Comparison of ENCODE assay signal across 18 cellular contexts in the genomic region with DNA sequence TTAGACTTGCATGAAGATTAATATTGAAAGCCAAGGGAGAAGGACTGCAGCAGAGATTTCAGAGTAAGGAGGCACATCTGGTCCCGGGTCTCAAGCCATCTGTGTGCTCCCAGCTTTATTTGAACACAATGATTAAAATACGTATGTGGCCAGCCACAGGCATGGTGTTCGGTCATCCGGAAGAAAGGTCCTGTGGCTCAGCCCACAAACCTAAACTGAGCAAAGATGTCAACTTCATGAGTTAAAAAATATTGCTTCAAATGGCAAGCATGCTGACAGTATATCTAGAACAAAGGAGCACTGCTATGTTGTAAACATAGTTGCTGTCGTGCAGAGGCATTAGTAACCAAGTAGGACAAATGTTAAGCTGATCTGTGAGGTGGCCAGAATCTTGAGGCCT.
DNase-seq lines count a peak whose midpoint lies in the region; ATAC-seq and TF ChIP-seq lines count a peak whose summit lies in the region.
"Had no signal": no experiment of that assay in that cellular context is flagged by ENCODE, and none has a peak within 500 bp of the region (broad histone marks: within the 10 kb centered on the region; RNA-seq: fewer than 3 reads in every experiment).

No MANE protein-coding gene starts in this region.

- H3K27ac ChIP-seq in IMR-90 (ENCODE audit: insufficient read depth, low read length) (no peak overlapping the region), mesenchymal stem cell (ENCODE audit: low read length, poor library complexity, severe bottlenecking) (peak overlapping the region; percentile 54), body of pancreas (no peak overlapping the region)

- no peaks in the 10 kb centered on the region for H4K20me1 ChIP-seq in IMR-90 (ENCODE audit: insufficient read depth, low read length)

- peak overlapping the region; percentile 32; the same call in 1 of the 2 replicates for H2BK120ac ChIP-seq in IMR-90 (ENCODE audit: low read depth, low read length)
- no peak overlapping the region for H2BK120ac ChIP-seq in mesenchymal stem cell (ENCODE audit: low read depth, low read length)

- H3K27me3 ChIP-seq in BJ (ENCODE audit: control insufficient read depth, insufficient read depth, low read length), result no peaks in the 10 kb centered on the region
- H3K27me3 ChIP-seq in IMR-90 (ENCODE audit: control insufficient read depth, insufficient read depth, low read length), result no peaks in the 10 kb centered on the region
- no peaks in the 10 kb centered on the region for H3K27me3 ChIP-seq in mesenchymal stem cell (ENCODE audit: control insufficient read depth in 1 of 2, insufficient read depth in 1 of 2, low read length in 2 of 2)
- no peaks in the 10 kb centered on the region for H3K27me3 ChIP-seq in body of pancreas

- H3K4me2 ChIP-seq in IMR-90 (ENCODE audit: low read depth, low read length) (no peak overlapping the region), mesenchymal stem cell (ENCODE audit: low read length, poor library complexity, severe bottlenecking) (no peak overlapping the region)

- 81% methylated on average over 5 of the region's 5 CpGs; no CpG with 5 or more reads in 1 of the 2 experiments for WGBS in IMR-90 (ENCODE audit: extremely low coverage in 2 of 2, insufficient read length in 1 of 2), 2 experiments
- WGBS in mesenchymal stem cell, result 55% methylated on average over 5 of the region's 5 CpGs
- 61 to 71% methylated on average over 5 of the region's 5 CpGs for WGBS in body of pancreas, 2 donors

- H2BK15ac ChIP-seq in IMR-90 (ENCODE audit: low read depth, low read length) (no peak overlapping the region), mesenchymal stem cell (ENCODE audit: low read depth, poor library complexity, severe bottlenecking) (no peak overlapping the region)

- 0 out of 2 replicates have a peak overlapping the region, but pooled peaks have one; percentile 2 for H3K4ac ChIP-seq in IMR-90 (ENCODE audit: low read depth, low read length)
- H3K4ac ChIP-seq in mesenchymal stem cell (ENCODE audit: low read depth in 1 of 2, low read length in 2 of 2), result no peak overlapping the region

- H3K56ac ChIP-seq in IMR-90 (ENCODE audit: extremely low read depth, insufficient read depth, low read length), result no peak overlapping the region

- no peaks in the 10 kb centered on the region for H3K9me3 ChIP-seq in IMR-90 (ENCODE audit: control insufficient read depth, insufficient read depth, low read length)
- no peaks in the 10 kb centered on the region for H3K9me3 ChIP-seq in mesenchymal stem cell (ENCODE audit: control insufficient read depth, low read length)
- H3K9me3 ChIP-seq in mucosa of descending colon, result no peaks in the 10 kb centered on the region
- H3K9me3 ChIP-seq in body of pancreas, result no peaks in the 10 kb centered on the region

- POLR2A ChIA-PET in BJ (lab: Charles Lee) (interaction anchor here (0.6 kb wide), 2 partner anchors 38 to 184 kb away, joined by 3 read pairs; no protein-coding TSS in a partner anchor), IMR-90 (lab: Charles Lee; ENCODE audit: unreplicated experiment) (no interaction called here)

- H3K36me3 ChIP-seq in BJ (ENCODE audit: control insufficient read depth, insufficient read depth, low read length) (no peaks in the 10 kb centered on the region), IMR-90 (ENCODE audit: control insufficient read depth, insufficient read depth, low read length) (no peaks in the 10 kb centered on the region), mesenchymal stem cell (ENCODE audit: control insufficient read depth in 1 of 2, insufficient read depth in 2 of 2, low read depth in 1 of 2, low read length in 2 of 2) (no peaks in the 10 kb centered on the region), mucosa of descending colon (ENCODE audit: low read depth) (no peaks in the 10 kb centered on the region), body of pancreas (replicated peaks in 1 of 2; ENCODE audit: insufficient read depth in 1 of 2, low read depth in 2 of 2) (no peaks in the 10 kb centered on the region)

- H3K18ac ChIP-seq in IMR-90 (ENCODE audit: low read depth, low read length) (no peak overlapping the region), mesenchymal stem cell (ENCODE audit: low read depth in 1 of 2, low read length in 2 of 2) (peak overlapping the region in 1 of 2 experiments; percentile 22)

- H2AK5ac ChIP-seq in IMR-90 (ENCODE audit: low read depth, low read length) (peak overlapping the region; percentile 4; the same call in 1 of the 2 replicates), mesenchymal stem cell (ENCODE audit: low read length, severe bottlenecking) (no peak overlapping the region)

- H4K8ac ChIP-seq in IMR-90 (ENCODE audit: low read depth in 2 of 2, low read length in 2 of 2) (no peak overlapping the region), mesenchymal stem cell (ENCODE audit: low read length) (no peak overlapping the region)

- H3K14ac ChIP-seq in IMR-90 (replicated peaks; ENCODE audit: low read depth, low read length), result 0 out of 2 replicates have a peak overlapping the region, but pooled peaks have one; percentile 45
- no peak overlapping the region for H3K14ac ChIP-seq in mesenchymal stem cell (ENCODE audit: low read length in 2 of 2)

- dilution Hi-C loops in IMR-90 (cut with HindIII; ENCODE audit: low sequenced_read_pairs, unreplicated experiment), result no loop called here

- H2BK12ac ChIP-seq in mesenchymal stem cell (ENCODE audit: low read length in 2 of 2), result no peak overlapping the region

- TF ChIP-seq CTCF in BJ (IDR thresholded peaks at IDR 0.05; ENCODE audit: insufficient read depth, low read depth, low read length), result no peak
- no peak for TF ChIP-seq CTCF in IMR-90 (conservative IDR thresholded peaks at IDR 0.05; ENCODE audit: low read depth, low read length)
- no peak for TF ChIP-seq CTCF in astrocyte of the spinal cord (IDR thresholded peaks at IDR 0.05; ENCODE audit: low read depth, low read length)
- TF ChIP-seq CTCF in mucosa of descending colon (IDR thresholded peaks at IDR 0.05), result no peak
- TF ChIP-seq CTCF in body of pancreas (IDR thresholded peaks at IDR 0.05), result no peak

- no peak overlapping the region for H3K4me3 ChIP-seq in BJ (ENCODE audit: low read depth, low read length)
- no peak overlapping the region for H3K4me3 ChIP-seq in IMR-90 (ENCODE audit: insufficient read depth, low read depth, low read length)
- H3K4me3 ChIP-seq in astrocyte of the spinal cord (ENCODE audit: low read depth, low read length), result no peak overlapping the region
- H3K4me3 ChIP-seq in mesenchymal stem cell (ENCODE audit: insufficient read depth in 1 of 2, low read depth in 1 of 2, low read length in 2 of 2), result no peak overlapping the region
- no peak overlapping the region for H3K4me3 ChIP-seq in mucosa of descending colon
- no peak overlapping the region for H3K4me3 ChIP-seq in body of pancreas

- no peak overlapping the region for H2BK5ac ChIP-seq in IMR-90 (ENCODE audit: low read depth, low read length, poor library complexity, severe bottlenecking)
- H2BK5ac ChIP-seq in mesenchymal stem cell (ENCODE audit: low read depth, low read length, poor library complexity, severe bottlenecking), result no peak overlapping the region

- CTCF ChIA-PET in BJ (lab: Yijun Ruan, JAX), result interaction anchor here (1.0 kb wide), 1 partner anchor 67 kb away, joined by 3 read pairs; no protein-coding TSS in a partner anchor
- CTCF ChIA-PET in IMR-90 (lab: Yijun Ruan, JAX), result no interaction called here

- no peak for ATAC-seq in IMR-90 (ENCODE audit: low read depth)
- ATAC-seq in GM18498 (IDR thresholded peaks at IDR 0.05; ENCODE audit: unreplicated experiment), result no peak
- no peak for ATAC-seq in mucosa of descending colon
- no peak for ATAC-seq in body of pancreas
- ATAC-seq in left ventricle myocardium superior, result no peak
- ATAC-seq: stimulated activated naive CD8-positive, alpha-beta T cell treated with anti-CD3 and anti-CD28 coated beads, Interleukin-15, amount 100 ng/mL, for 72 hours had no signal

- TF ChIP-seq POLR2A in IMR-90 (IDR thresholded peaks at IDR 0.05; ENCODE audit: low read depth, low read length) (no peak), body of pancreas (IDR thresholded peaks at IDR 0.05) (no peak)

- H2AK9ac ChIP-seq in IMR-90 (replicated peaks; ENCODE audit: low read depth, low read length, poor library complexity), result no peak overlapping the region

- H3K9ac ChIP-seq in IMR-90 (ENCODE audit: low read depth, low read length), result no peak overlapping the region
- H3K9ac ChIP-seq in mesenchymal stem cell (ENCODE audit: low read length), result peak overlapping the region; percentile 9

- intact Hi-C loops in IMR-90 (cut with micrococcal nuclease), result loop anchor here (10.0 kb wide), 1 partner anchor 826 kb away; no protein-coding TSS in a partner anchor
- intact Hi-C loops in mucosa of descending colon (cut with DNase I, micrococcal nuclease), result no loop called here
- intact Hi-C loops in body of pancreas (cut with DNase I), result no loop called here
- intact Hi-C loops in left ventricle myocardium superior (cut with micrococcal nuclease), result no loop called here

- BruUV-seq in IMR-90 (replicated peaks; lab: Mats Ljungman, UMichigan), result no TSS peak

- DNase-seq in BJ (ENCODE audit: low read depth) (peak; percentile 52), IMR-90 (no peak), astrocyte of the spinal cord (ENCODE audit: low read depth, low spot score) (peak; percentile 76), mesenchymal stem cell (peak; percentile 12), mucosa of descending colon (no peak), body of pancreas (no peak), left ventricle myocardium superior (no peak)
- DNase-seq: activated CD4-positive, alpha-beta memory T cell treated with anti-CD3 and anti-CD28 coated beads for 36 hours; activated naive CD8-positive, alpha-beta T cell treated with anti-CD3 and anti-CD28 coated beads, Interleukin-2, amount 10 ng/mL, durations not matched to agents 7 days and 5 days; activated T-cell treated with anti-CD3 and anti-CD28 coated beads, Interleukin-2, amount 50 U/mL, for 48 hours; AML-193; cerebellar nuclear complex; head of caudate nucleus; kidney; NCI-H1930; NCI-H510A; stimulated activated naive CD8-positive, alpha-beta T cell treated with anti-CD3 and anti-CD28 coated beads, Interleukin-15, amount 100 ng/mL, for 72 hours had no signal

- H3K4me1 ChIP-seq in IMR-90 (ENCODE audit: control insufficient read depth, insufficient read depth, low read length) (no peaks in the 10 kb centered on the region), mesenchymal stem cell (ENCODE audit: control insufficient read depth, insufficient read depth, low read depth, low read length) (peaks cover 6% of the 10 kb centered on the region), mucosa of descending colon (ENCODE audit: low read depth) (no peaks in the 10 kb centered on the region), body of pancreas (no peaks in the 10 kb centered on the region)

- H3K9me1 ChIP-seq in IMR-90 (ENCODE audit: insufficient read depth, low read length), result no peaks in the 10 kb centered on the region; the same call in 1 of the 2 replicates

- in situ Hi-C loops in IMR-90 (cut with MboI; ENCODE audit: low sequenced_read_pairs) (loop anchor here (25.0 kb wide), 1 partner anchor 808 kb away; no protein-coding TSS in a partner anchor), astrocyte of the spinal cord (cut with HindIII; ENCODE audit: low sequenced_read_pairs) (no loop called here)

- H2BK20ac ChIP-seq in IMR-90 (ENCODE audit: low read depth, low read length), result peak overlapping the region; percentile 47; the same call in 1 of the 2 replicates

- H2AFZ ChIP-seq in IMR-90 (replicated peaks; ENCODE audit: low read length, poor library complexity) (no peak overlapping the region), mesenchymal stem cell (ENCODE audit: low read depth, low read length) (no peak overlapping the region)

- H4K5ac ChIP-seq in IMR-90 (ENCODE audit: low read depth, low read length), result no peak overlapping the region

- H4K91ac ChIP-seq in IMR-90 (ENCODE audit: insufficient read depth, low read depth, low read length), result no peak overlapping the region
- no peak overlapping the region for H4K91ac ChIP-seq in mesenchymal stem cell (ENCODE audit: low read length)

- no peaks in the 10 kb centered on the region for H3K79me1 ChIP-seq in IMR-90 (ENCODE audit: low read depth in 1 of 2, low read length in 2 of 2)
- no peaks in the 10 kb centered on the region for H3K79me1 ChIP-seq in mesenchymal stem cell (replicated peaks; ENCODE audit: low read length, poor library complexity, severe bottlenecking)

- H3K23ac ChIP-seq in IMR-90 (ENCODE audit: low read depth, low read length) (peak overlapping the region; percentile 18; the same call in 1 of the 2 replicates), mesenchymal stem cell (ENCODE audit: low read length in 2 of 2) (no peak overlapping the region)

- no peak for TF ChIP-seq RAD21 in IMR-90 (IDR thresholded peaks at IDR 0.05; ENCODE audit: low read length)

Comparison
In these comparisons a context has a peak if more than half of its experiments do, and no peak if none do; other contexts are left out.
1. DNase-seq: peak in BJ (single experiment), astrocyte of the spinal cord (single experiment) and mesenchymal stem cell (single experiment); none in IMR-90 (single experiment), mucosa of descending colon (0 of 3), body of pancreas (0 of 4) and left ventricle myocardium superior (single experiment).